Comparison of ENCODE assay signal across 8 cellular contexts in genomic region chr2:159939946-159940345, GRCh38. TPM values are rescaled to one million over a fixed set of nuclear protein-coding genes. Genes with fewer than 3 reads are reported as not detected.
DNase-seq lines count a peak whose midpoint lies in the region; ATAC-seq, FAIRE-seq and TF ChIP-seq lines count a peak whose summit lies in the region.

No MANE protein-coding gene starts in this region.

- no peak for TF ChIP-seq POLR2A in GM12892 (IDR thresholded peaks at IDR 0.05; ENCODE audit: low read depth, low read length)

- H3K27me3 Mint-ChIP-seq in chondrocyte (ENCODE audit: low read depth) (no peaks in the 10 kb centered on the region), type B pancreatic cell (no peaks in the 10 kb centered on the region)

- FAIRE-seq in GM12892 (lab: Jason Lieb, UNC) = peak; percentile 84

- TF ChIP-seq CTCF in chondrocyte (IDR thresholded peaks at IDR 0.05) = peak; percentile 70
- TF ChIP-seq CTCF in type B pancreatic cell (conservative IDR thresholded peaks at IDR 0.05) = peak; percentile 48

- no peak overlapping the region for H3K27ac Mint-ChIP-seq in chondrocyte (ENCODE audit: unreplicated experiment)
- H3K27ac Mint-ChIP-seq in type B pancreatic cell = no peak overlapping the region

- H3K9me3 Mint-ChIP-seq in chondrocyte (ENCODE audit: low read depth) (peaks cover 2% of the 10 kb centered on the region), type B pancreatic cell (no peaks in the 10 kb centered on the region)

- no peak overlapping the region for H3K4me3 Mint-ChIP-seq in chondrocyte (ENCODE audit: unreplicated experiment)
- H3K4me3 Mint-ChIP-seq in type B pancreatic cell = no peak overlapping the region

- ATAC-seq in HG02623 (IDR thresholded peaks at IDR 0.05; ENCODE audit: unreplicated experiment) = peak; percentile 67

- peaks cover 8% of the 10 kb centered on the region for H3K4me1 Mint-ChIP-seq in chondrocyte (ENCODE audit: low read depth)
- H3K4me1 Mint-ChIP-seq in type B pancreatic cell (ENCODE audit: unreplicated experiment) = no peaks in the 10 kb centered on the region

- peaks cover 12% of the 10 kb centered on the region for H3K36me3 Mint-ChIP-seq in chondrocyte (ENCODE audit: low read depth)
- H3K36me3 Mint-ChIP-seq in type B pancreatic cell = no peaks in the 10 kb centered on the region

- DNase-seq in A172 (ENCODE audit: low spot score) (peak; percentile 20), GM12892 (ENCODE audit: insufficient read length) (no peak), NCI-H128 (lab: John Stamatoyannopoulos, UW; ENCODE audit: unreplicated experiment) (peak; percentile 23), chondrocyte (ENCODE audit: low spot score) (no peak), type B pancreatic cell (ENCODE audit: extremely low spot score, unreplicated experiment) (no peak), posterior cingulate gyrus (no peak)
- DNase-seq in activated CD4-positive, CD25-positive, alpha-beta regulatory T cell (lab: John Stamatoyannopoulos, UW) = no peak

- intact Hi-C loops in posterior cingulate gyrus (cut with DNase I) = no loop called here

RNA-seq across cellular contexts. Expression of gene LY75, which starts 35.4 kb away (rescaled TPM):
- 0.34 TPM in 1 of 2 replicates, not detected in the other for total RNA-seq in A172 (2014; rRNA removed; shearing (Covaris generic))
- 105 TPM for polyA plus RNA-seq in GM12892 (2012; ENCODE audit: missing spikeins)
- total RNA-seq in chondrocyte (0.15 to 1.3 TPM in 2 of 3 replicates, not detected in the other), type B pancreatic cell (ENCODE audit: low replicate concordance) (0.29 and 0.74 TPM in 2 replicates)

Comparison
In these comparisons a context has a peak if more than half of its experiments do, and no peak if none do; other contexts are left out.
1. DNase-seq: peak in A172 (single experiment) and NCI-H128 (single experiment); none in GM12892 (single experiment), chondrocyte (single experiment), type B pancreatic cell (single experiment), activated CD4-positive, CD25-positive, alpha-beta regulatory T cell (0 of 4) and posterior cingulate gyrus (0 of 10).